34 cellular contexts compared by ENCODE assay signal in genomic region chr3:141216975-141217374, GRCh38.
"Had no signal": no experiment of that assay in that cellular context is flagged by ENCODE, and none has a peak within 500 bp of the region (broad histone marks: within the 10 kb centered on the region; RNA-seq: fewer than 3 reads in every experiment).

No MANE protein-coding gene starts in this region.

- H3K9me3 ChIP-seq: ascending aorta had no signal

- H3K27me3 ChIP-seq: ascending aorta, cardiac muscle cell, MG63 had no signal

- DNase-seq: activated B cell treated with CpG ODN at 0.5 μM for 24 hours; activated CD4-positive, alpha-beta T cell treated with anti-CD3 and anti-CD28 coated beads, Interleukin-2, amount 10 ng/mL, durations not matched to agents 24 days and 14 days; activated CD4-positive, alpha-beta T cell treated with anti-CD3 and anti-CD28 coated beads, Interleukin-2, amount 50 U/mL, for 4 hours; activated CD4-positive, CD25-positive, alpha-beta regulatory T cell treated with anti-CD3 and anti-CD28 coated beads, Interleukin-2, amount 50 U/mL, for 72 hours; activated CD8-positive, alpha-beta T cell treated with anti-CD3 and anti-CD28 coated beads for 36 hours; activated effector memory CD4-positive, alpha-beta T cell treated with anti-CD3 and anti-CD28 coated beads, Interleukin-2, amount 50 U/mL, for 16 hours; activated naive CD4-positive, alpha-beta T cell; activated naive CD4-positive, alpha-beta T cell treated with anti-CD3 and anti-CD28 coated beads, Interleukin-2, amount 50 U/mL, for 16 hours; activated naive CD8-positive, alpha-beta T cell treated with anti-CD3 and anti-CD28 coated beads, Interleukin-2, amount 10 ng/mL, durations not matched to agents 7 days and 5 days; activated T-cell treated with anti-CD3 and anti-CD28 coated beads, Interleukin-2, amount 50 U/mL, for 1 hour; activated T-cell treated with anti-CD3 and anti-CD28 coated beads, Interleukin-2, amount 50 U/mL, for 72 hours; amygdala; Kasumi-1; KG1; MG63; NCI-H1048; NCI-H1105 treated with DMSO at 0.1 percent for 48 hours; NCI-H1436; NCI-H1694; NCI-H1930; NCI-H2081 treated with DMSO at 0.1 percent for 48 hours; NCI-H226; NCI-H446 treated with DMSO at 0.1 percent for 48 hours; NCI-H524; NCI-H69; SIG-M5; T-cell; T-helper 17 cell had no signal

- H3K27ac ChIP-seq: ascending aorta, cardiac muscle cell, VCaP had no signal

- H3K36me3 ChIP-seq: ascending aorta, cardiac muscle cell, MG63 had no signal

- ATAC-seq: activated CD8-positive, alpha-beta T cell treated with anti-CD3 and anti-CD28 coated beads for 36 hours; activated T-cell treated with anti-CD3 and anti-CD28 coated beads, Interleukin-2, amount 50 U/mL, for 72 hours; activated T-helper 17 cell treated with anti-CD3 and anti-CD28 coated beads, Interleukin-2, amount 50 U/mL, for 72 hours; Panc1; SK-N-SH treated with all-trans-retinoic acid at 6 μM for 48 hours; T-cell; T-helper 17 cell had no signal

- H3K4me1 ChIP-seq: ascending aorta had no signal

- H3K4me3 ChIP-seq: ascending aorta, cardiac muscle cell, MG63 had no signal
